ENCODE assay signal across 1 cellular context in the genomic region with DNA sequence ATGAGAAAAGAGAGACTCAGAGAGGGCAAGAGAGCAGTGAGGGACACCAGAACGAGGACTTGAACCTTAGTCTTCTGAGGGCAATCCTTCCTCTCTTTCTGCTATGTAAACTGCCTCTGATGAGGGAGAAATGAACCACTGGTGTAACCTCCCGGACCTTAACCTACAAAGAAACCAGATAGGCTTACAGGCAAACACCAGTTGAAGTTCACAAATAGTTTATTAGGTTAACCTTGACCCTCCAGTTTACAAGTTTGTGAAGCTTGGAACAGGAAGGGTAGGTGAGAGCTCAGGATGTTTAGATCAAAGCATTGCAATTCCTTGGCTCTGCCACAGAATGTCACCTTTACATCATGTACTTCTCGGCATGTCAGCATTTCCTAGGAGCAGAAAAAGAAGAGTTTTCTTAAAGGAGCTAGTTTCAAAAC.
A peak's percentile ranks its signal among the peaks of the same experiment; 100 is the strongest.
TF ChIP-seq lines count a peak whose summit lies in the region.

No MANE protein-coding gene starts in this region.

TF ChIP-seq in HepG2, 621 proteins besides CTCF, POLR2A, EP300 and RAD21 (continued from another document and continues in another):
- TF ChIP-seq, protein P1, sequence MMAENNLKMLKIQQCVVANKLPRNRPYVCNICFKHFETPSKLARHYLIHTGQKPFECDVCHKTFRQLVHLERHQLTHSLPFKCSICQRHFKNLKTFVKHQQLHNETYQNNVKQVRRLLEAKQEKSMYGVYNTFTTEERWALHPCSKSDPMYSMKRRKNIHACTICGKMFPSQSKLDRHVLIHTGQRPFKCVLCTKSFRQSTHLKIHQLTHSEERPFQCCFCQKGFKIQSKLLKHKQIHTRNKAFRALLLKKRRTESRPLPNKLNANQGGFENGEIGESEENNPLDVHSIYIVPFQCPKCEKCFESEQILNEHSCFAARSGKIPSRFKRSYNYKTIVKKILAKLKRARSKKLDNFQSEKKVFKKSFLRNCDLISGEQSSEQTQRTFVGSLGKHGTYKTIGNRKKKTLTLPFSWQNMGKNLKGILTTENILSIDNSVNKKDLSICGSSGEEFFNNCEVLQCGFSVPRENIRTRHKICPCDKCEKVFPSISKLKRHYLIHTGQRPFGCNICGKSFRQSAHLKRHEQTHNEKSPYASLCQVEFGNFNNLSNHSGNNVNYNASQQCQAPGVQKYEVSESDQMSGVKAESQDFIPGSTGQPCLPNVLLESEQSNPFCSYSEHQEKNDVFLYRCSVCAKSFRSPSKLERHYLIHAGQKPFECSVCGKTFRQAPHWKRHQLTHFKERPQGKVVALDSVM (CRISPR knock-in tag; IDR thresholded peaks at IDR 0.05), result no peak
- no peak for TF ChIP-seq ZSCAN30 (CRISPR knock-in tag; IDR thresholded peaks at IDR 0.05)
- no peak for TF ChIP-seq ETV6 (CRISPR knock-in tag; conservative IDR thresholded peaks at IDR 0.05)
- TF ChIP-seq SMAD1 (CRISPR knock-in tag; IDR thresholded peaks at IDR 0.05; ENCODE audit: borderline replicate concordance, low read depth), result no peak
- TF ChIP-seq, protein P2, sequence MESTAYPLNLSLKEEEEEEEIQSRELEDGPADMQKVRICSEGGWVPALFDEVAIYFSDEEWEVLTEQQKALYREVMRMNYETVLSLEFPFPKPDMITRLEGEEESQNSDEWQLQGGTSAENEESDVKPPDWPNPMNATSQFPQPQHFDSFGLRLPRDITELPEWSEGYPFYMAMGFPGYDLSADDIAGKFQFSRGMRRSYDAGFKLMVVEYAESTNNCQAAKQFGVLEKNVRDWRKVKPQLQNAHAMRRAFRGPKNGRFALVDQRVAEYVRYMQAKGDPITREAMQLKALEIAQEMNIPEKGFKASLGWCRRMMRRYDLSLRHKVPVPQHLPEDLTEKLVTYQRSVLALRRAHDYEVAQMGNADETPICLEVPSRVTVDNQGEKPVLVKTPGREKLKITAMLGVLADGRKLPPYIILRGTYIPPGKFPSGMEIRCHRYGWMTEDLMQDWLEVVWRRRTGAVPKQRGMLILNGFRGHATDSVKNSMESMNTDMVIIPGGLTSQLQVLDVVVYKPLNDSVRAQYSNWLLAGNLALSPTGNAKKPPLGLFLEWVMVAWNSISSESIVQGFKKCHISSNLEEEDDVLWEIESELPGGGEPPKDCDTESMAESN (CRISPR knock-in tag; conservative IDR thresholded peaks at IDR 0.05), result no peak
- TF ChIP-seq, protein P3, sequence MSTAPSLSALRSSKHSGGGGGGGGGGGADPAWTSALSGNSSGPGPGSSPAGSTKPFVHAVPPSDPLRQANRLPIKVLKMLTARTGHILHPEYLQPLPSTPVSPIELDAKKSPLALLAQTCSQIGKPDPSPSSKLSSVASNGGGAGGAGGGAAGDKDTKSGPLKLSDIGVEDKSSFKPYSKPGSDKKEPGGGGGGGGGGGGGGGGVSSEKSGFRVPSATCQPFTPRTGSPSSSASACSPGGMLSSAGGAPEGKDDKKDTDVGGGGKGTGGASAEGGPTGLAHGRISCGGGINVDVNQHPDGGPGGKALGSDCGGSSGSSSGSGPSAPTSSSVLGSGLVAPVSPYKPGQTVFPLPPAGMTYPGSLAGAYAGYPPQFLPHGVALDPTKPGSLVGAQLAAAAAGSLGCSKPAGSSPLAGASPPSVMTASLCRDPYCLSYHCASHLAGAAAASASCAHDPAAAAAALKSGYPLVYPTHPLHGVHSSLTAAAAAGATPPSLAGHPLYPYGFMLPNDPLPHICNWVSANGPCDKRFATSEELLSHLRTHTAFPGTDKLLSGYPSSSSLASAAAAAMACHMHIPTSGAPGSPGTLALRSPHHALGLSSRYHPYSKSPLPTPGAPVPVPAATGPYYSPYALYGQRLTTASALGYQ (CRISPR knock-in tag; IDR thresholded peaks at IDR 0.05), result 0 out of 2 replicates have a peak, but pooled peaks have one; percentile 31
- TF ChIP-seq, protein P4, sequence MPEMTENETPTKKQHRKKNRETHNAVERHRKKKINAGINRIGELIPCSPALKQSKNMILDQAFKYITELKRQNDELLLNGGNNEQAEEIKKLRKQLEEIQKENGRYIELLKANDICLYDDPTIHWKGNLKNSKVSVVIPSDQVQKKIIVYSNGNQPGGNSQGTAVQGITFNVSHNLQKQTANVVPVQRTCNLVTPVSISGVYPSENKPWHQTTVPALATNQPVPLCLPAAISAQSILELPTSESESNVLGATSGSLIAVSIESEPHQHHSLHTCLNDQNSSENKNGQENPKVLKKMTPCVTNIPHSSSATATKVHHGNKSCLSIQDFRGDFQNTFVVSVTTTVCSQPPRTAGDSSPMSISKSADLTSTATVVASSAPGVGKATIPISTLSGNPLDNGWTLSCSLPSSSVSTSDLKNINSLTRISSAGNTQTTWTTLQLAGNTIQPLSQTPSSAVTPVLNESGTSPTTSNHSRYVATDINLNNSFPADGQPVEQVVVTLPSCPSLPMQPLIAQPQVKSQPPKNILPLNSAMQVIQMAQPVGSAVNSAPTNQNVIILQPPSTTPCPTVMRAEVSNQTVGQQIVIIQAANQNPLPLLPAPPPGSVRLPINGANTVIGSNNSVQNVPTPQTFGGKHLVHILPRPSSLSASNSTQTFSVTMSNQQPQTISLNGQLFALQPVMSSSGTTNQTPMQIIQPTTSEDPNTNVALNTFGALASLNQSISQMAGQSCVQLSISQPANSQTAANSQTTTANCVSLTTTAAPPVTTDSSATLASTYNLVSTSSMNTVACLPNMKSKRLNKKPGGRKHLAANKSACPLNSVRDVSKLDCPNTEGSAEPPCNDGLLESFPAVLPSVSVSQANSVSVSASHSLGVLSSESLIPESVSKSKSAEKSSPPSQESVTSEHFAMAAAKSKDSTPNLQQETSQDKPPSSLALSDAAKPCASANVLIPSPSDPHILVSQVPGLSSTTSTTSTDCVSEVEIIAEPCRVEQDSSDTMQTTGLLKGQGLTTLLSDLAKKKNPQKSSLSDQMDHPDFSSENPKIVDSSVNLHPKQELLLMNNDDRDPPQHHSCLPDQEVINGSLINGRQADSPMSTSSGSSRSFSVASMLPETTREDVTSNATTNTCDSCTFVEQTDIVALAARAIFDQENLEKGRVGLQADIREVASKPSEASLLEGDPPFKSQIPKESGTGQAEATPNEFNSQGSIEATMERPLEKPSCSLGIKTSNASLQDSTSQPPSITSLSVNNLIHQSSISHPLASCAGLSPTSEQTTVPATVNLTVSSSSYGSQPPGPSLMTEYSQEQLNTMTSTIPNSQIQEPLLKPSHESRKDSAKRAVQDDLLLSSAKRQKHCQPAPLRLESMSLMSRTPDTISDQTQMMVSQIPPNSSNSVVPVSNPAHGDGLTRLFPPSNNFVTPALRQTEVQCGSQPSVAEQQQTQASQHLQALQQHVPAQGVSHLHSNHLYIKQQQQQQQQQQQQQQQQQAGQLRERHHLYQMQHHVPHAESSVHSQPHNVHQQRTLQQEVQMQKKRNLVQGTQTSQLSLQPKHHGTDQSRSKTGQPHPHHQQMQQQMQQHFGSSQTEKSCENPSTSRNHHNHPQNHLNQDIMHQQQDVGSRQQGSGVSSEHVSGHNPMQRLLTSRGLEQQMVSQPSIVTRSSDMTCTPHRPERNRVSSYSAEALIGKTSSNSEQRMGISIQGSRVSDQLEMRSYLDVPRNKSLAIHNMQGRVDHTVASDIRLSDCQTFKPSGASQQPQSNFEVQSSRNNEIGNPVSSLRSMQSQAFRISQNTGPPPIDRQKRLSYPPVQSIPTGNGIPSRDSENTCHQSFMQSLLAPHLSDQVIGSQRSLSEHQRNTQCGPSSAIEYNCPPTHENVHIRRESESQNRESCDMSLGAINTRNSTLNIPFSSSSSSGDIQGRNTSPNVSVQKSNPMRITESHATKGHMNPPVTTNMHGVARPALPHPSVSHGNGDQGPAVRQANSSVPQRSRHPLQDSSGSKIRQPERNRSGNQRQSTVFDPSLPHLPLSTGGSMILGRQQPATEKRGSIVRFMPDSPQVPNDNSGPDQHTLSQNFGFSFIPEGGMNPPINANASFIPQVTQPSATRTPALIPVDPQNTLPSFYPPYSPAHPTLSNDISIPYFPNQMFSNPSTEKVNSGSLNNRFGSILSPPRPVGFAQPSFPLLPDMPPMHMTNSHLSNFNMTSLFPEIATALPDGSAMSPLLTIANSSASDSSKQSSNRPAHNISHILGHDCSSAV (CRISPR knock-in tag; IDR thresholded peaks at IDR 0.05; ENCODE audit: borderline replicate concordance), result no peak
- TF ChIP-seq ZNF335 (CRISPR knock-in tag; IDR thresholded peaks at IDR 0.05), result no peak
- TF ChIP-seq MED1 (CRISPR knock-in tag; IDR thresholded peaks at IDR 0.05), result peak; percentile 57
- TF ChIP-seq, protein P5, sequence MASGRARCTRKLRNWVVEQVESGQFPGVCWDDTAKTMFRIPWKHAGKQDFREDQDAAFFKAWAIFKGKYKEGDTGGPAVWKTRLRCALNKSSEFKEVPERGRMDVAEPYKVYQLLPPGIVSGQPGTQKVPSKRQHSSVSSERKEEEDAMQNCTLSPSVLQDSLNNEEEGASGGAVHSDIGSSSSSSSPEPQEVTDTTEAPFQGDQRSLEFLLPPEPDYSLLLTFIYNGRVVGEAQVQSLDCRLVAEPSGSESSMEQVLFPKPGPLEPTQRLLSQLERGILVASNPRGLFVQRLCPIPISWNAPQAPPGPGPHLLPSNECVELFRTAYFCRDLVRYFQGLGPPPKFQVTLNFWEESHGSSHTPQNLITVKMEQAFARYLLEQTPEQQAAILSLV (CRISPR knock-in tag; IDR thresholded peaks at IDR 0.05; ENCODE audit: borderline replicate concordance), result no peak
- TF ChIP-seq ARNTL (CRISPR knock-in tag; IDR thresholded peaks at IDR 0.05), result no peak
- TF ChIP-seq RFXANK (CRISPR knock-in tag; IDR thresholded peaks at IDR 0.05), result no peak
- TF ChIP-seq, protein P6, sequence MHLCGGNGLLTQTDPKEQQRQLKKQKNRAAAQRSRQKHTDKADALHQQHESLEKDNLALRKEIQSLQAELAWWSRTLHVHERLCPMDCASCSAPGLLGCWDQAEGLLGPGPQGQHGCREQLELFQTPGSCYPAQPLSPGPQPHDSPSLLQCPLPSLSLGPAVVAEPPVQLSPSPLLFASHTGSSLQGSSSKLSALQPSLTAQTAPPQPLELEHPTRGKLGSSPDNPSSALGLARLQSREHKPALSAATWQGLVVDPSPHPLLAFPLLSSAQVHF (CRISPR knock-in tag; IDR thresholded peaks at IDR 0.05), result no peak
- TF ChIP-seq NR2C2 (CRISPR knock-in tag; IDR thresholded peaks at IDR 0.05; ENCODE audit: borderline replicate concordance), result peak; percentile 80
- TF ChIP-seq, protein P7, sequence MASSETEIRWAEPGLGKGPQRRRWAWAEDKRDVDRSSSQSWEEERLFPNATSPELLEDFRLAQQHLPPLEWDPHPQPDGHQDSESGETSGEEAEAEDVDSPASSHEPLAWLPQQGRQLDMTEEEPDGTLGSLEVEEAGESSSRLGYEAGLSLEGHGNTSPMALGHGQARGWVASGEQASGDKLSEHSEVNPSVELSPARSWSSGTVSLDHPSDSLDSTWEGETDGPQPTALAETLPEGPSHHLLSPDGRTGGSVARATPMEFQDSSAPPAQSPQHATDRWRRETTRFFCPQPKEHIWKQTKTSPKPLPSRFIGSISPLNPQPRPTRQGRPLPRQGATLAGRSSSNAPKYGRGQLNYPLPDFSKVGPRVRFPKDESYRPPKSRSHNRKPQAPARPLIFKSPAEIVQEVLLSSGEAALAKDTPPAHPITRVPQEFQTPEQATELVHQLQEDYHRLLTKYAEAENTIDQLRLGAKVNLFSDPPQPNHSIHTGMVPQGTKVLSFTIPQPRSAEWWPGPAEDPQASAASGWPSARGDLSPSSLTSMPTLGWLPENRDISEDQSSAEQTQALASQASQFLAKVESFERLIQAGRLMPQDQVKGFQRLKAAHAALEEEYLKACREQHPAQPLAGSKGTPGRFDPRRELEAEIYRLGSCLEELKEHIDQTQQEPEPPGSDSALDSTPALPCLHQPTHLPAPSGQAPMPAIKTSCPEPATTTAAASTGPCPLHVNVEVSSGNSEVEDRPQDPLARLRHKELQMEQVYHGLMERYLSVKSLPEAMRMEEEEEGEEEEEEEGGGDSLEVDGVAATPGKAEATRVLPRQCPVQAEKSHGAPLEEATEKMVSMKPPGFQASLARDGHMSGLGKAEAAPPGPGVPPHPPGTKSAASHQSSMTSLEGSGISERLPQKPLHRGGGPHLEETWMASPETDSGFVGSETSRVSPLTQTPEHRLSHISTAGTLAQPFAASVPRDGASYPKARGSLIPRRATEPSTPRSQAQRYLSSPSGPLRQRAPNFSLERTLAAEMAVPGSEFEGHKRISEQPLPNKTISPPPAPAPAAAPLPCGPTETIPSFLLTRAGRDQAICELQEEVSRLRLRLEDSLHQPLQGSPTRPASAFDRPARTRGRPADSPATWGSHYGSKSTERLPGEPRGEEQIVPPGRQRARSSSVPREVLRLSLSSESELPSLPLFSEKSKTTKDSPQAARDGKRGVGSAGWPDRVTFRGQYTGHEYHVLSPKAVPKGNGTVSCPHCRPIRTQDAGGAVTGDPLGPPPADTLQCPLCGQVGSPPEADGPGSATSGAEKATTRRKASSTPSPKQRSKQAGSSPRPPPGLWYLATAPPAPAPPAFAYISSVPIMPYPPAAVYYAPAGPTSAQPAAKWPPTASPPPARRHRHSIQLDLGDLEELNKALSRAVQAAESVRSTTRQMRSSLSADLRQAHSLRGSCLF (CRISPR knock-in tag; IDR thresholded peaks at IDR 0.05; ENCODE audit: borderline replicate concordance), result no peak
- no peak for TF ChIP-seq EEA1 (CRISPR knock-in tag; IDR thresholded peaks at IDR 0.05; ENCODE audit: borderline replicate concordance)
- no peak for TF ChIP-seq ZNF619 (CRISPR knock-in tag; IDR thresholded peaks at IDR 0.05)
- TF ChIP-seq GATAD1 (CRISPR knock-in tag; IDR thresholded peaks at IDR 0.05), result 0 out of 2 replicates have a peak, but pooled peaks have one; percentile 15
- TF ChIP-seq, protein P8, sequence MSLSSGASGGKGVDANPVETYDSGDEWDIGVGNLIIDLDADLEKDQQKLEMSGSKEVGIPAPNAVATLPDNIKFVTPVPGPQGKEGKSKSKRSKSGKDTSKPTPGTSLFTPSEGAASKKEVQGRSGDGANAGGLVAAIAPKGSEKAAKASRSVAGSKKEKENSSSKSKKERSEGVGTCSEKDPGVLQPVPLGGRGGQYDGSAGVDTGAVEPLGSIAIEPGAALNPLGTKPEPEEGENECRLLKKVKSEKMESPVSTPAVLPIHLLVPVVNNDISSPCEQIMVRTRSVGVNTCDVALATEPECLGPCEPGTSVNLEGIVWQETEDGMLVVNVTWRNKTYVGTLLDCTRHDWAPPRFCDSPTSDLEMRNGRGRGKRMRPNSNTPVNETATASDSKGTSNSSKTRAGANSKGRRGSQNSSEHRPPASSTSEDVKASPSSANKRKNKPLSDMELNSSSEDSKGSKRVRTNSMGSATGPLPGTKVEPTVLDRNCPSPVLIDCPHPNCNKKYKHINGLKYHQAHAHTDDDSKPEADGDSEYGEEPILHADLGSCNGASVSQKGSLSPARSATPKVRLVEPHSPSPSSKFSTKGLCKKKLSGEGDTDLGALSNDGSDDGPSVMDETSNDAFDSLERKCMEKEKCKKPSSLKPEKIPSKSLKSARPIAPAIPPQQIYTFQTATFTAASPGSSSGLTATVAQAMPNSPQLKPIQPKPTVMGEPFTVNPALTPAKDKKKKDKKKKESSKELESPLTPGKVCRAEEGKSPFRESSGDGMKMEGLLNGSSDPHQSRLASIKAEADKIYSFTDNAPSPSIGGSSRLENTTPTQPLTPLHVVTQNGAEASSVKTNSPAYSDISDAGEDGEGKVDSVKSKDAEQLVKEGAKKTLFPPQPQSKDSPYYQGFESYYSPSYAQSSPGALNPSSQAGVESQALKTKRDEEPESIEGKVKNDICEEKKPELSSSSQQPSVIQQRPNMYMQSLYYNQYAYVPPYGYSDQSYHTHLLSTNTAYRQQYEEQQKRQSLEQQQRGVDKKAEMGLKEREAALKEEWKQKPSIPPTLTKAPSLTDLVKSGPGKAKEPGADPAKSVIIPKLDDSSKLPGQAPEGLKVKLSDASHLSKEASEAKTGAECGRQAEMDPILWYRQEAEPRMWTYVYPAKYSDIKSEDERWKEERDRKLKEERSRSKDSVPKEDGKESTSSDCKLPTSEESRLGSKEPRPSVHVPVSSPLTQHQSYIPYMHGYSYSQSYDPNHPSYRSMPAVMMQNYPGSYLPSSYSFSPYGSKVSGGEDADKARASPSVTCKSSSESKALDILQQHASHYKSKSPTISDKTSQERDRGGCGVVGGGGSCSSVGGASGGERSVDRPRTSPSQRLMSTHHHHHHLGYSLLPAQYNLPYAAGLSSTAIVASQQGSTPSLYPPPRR (CRISPR knock-in tag; IDR thresholded peaks at IDR 0.05; ENCODE audit: borderline replicate concordance), result peak; percentile 80
- no peak for TF ChIP-seq BRD4 (CRISPR knock-in tag; IDR thresholded peaks at IDR 0.05)
- no peak for TF ChIP-seq ZNF382 (CRISPR knock-in tag; IDR thresholded peaks at IDR 0.05; ENCODE audit: borderline replicate concordance)
- TF ChIP-seq STAT5B (CRISPR knock-in tag; IDR thresholded peaks at IDR 0.05), result no peak
